Comparison of ENCODE assay signal across 9 cellular contexts in the genomic region with DNA sequence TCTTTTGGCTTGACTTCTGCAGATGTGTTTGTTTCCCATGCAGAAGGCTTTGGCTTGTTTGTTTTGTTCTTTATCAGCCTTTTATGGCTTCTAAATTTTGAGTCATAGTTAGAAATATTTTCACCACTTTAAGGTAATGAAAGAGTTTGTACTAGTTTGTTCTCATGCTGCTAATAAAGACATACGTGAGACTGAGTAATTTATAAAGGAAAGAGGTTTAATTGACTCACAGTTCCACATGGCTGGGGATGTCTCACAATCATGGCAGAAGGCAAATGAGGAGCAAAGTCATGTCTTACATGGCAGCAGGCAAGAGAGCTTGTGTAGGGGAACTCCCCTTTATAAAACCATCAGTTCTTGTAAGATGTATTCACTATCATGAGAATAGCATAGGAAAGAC. TPM values are rescaled to one million over a fixed set of nuclear protein-coding genes. Genes with fewer than 3 reads are reported as not detected.
DNase-seq lines count a peak whose midpoint lies in the region; ATAC-seq, FAIRE-seq and TF ChIP-seq lines count a peak whose summit lies in the region.
"Not testable (repeated sequence)": the region's sequence is repeated elsewhere in the genome, so short reads cannot be mapped to it uniquely, and the experiment has no call there.
"Had no signal": no experiment of that assay in that cellular context is flagged by ENCODE, and none has a peak within 500 bp of the region (broad histone marks: within the 10 kb centered on the region; RNA-seq: fewer than 3 reads in every experiment).

No MANE protein-coding gene starts in this region.

- peak overlapping the region; percentile 2 for H3K27ac Mint-ChIP-seq in activated CD4-positive, alpha-beta T cell treated with anti-CD3 and anti-CD28 coated beads, Interleukin-2, amount 10 ng/mL, durations not matched to agents 24 days and 14 days
- peak overlapping the region; percentile 74 for H3K27ac Mint-ChIP-seq in activated T-helper 17 cell treated with anti-CD3 and anti-CD28 coated beads, Interleukin-2, amount 50 U/mL, for 72 hours
- peak overlapping the region; percentile 26 for H3K27ac Mint-ChIP-seq in activated naive CD8-positive, alpha-beta T cell treated with anti-CD3 and anti-CD28 coated beads for 36 hours
- H3K27ac Mint-ChIP-seq in stimulated activated effector memory CD8-positive, alpha-beta T cell treated with anti-CD3 and anti-CD28 coated beads, Interleukin-12 subunit alpha, Interleukin-12 subunit beta, amount 100 ng/mL, for 72 hours = peak overlapping the region; percentile 12

- H3K4me3 ChIP-seq in Panc1 (ENCODE audit: low read depth in 2 of 2, low read length in 2 of 2) = not testable (repeated sequence)

- not testable (repeated sequence) for FAIRE-seq in GM12891 (lab: Jason Lieb, UNC)

- CTCF ChIA-PET in Panc1 (lab: Charles Lee) = not testable (repeated sequence)

- H3K4me3 Mint-ChIP-seq in activated CD4-positive, alpha-beta T cell treated with anti-CD3 and anti-CD28 coated beads, Interleukin-2, amount 10 ng/mL, durations not matched to agents 24 days and 14 days; activated naive CD8-positive, alpha-beta T cell treated with anti-CD3 and anti-CD28 coated beads for 36 hours: not testable (repeated sequence)
- peak overlapping the region; percentile 34 for H3K4me3 Mint-ChIP-seq in activated T-helper 17 cell treated with anti-CD3 and anti-CD28 coated beads, Interleukin-2, amount 50 U/mL, for 72 hours
- H3K4me3 Mint-ChIP-seq in stimulated activated effector memory CD8-positive, alpha-beta T cell treated with anti-CD3 and anti-CD28 coated beads, Interleukin-12 subunit alpha, Interleukin-12 subunit beta, amount 100 ng/mL, for 72 hours = peak overlapping the region; percentile 8

- H3K9me3 ChIP-seq in Panc1 (ENCODE audit: control insufficient read depth, insufficient read depth, low read depth, low read length) = not testable (repeated sequence)

- in situ Hi-C loops in Panc1 (cut with HindIII; ENCODE audit: low pct_unique_long_range_greater_than_20kb, low sequenced_read_pairs) = not testable (repeated sequence)

- H3K9me3 Mint-ChIP-seq in activated CD4-positive, alpha-beta T cell treated with anti-CD3 and anti-CD28 coated beads, Interleukin-2, amount 10 ng/mL, durations not matched to agents 24 days and 14 days; activated T-helper 17 cell treated with anti-CD3 and anti-CD28 coated beads, Interleukin-2, amount 50 U/mL, for 72 hours; activated naive CD8-positive, alpha-beta T cell treated with anti-CD3 and anti-CD28 coated beads for 36 hours; stimulated activated effector memory CD8-positive, alpha-beta T cell treated with anti-CD3 and anti-CD28 coated beads, Interleukin-12 subunit alpha, Interleukin-12 subunit beta, amount 100 ng/mL, for 72 hours: not testable (repeated sequence)

- not testable (repeated sequence) for H3K4me1 Mint-ChIP-seq in activated CD4-positive, alpha-beta T cell treated with anti-CD3 and anti-CD28 coated beads, Interleukin-2, amount 10 ng/mL, durations not matched to agents 24 days and 14 days
- peaks cover 21% of the 10 kb centered on the region for H3K4me1 Mint-ChIP-seq in activated T-helper 17 cell treated with anti-CD3 and anti-CD28 coated beads, Interleukin-2, amount 50 U/mL, for 72 hours
- peaks cover 14% of the 10 kb centered on the region for H3K4me1 Mint-ChIP-seq in activated naive CD8-positive, alpha-beta T cell treated with anti-CD3 and anti-CD28 coated beads for 36 hours
- peaks cover 39% of the 10 kb centered on the region for H3K4me1 Mint-ChIP-seq in stimulated activated effector memory CD8-positive, alpha-beta T cell treated with anti-CD3 and anti-CD28 coated beads, Interleukin-12 subunit alpha, Interleukin-12 subunit beta, amount 100 ng/mL, for 72 hours

- not testable (repeated sequence) for H3K4me1 ChIP-seq in Panc1 (ENCODE audit: control insufficient read depth, insufficient read depth, low read length)

- TF ChIP-seq CTCF in Panc1 (IDR thresholded peaks at IDR 0.05) = not testable (repeated sequence)

- not testable (repeated sequence) for DNase-seq in GM12891 (ENCODE audit: insufficient read length, low spot score); Panc1 (ENCODE audit: low read depth, low spot score); activated CD4-positive, alpha-beta T cell treated with anti-CD3 and anti-CD28 coated beads, Interleukin-2, amount 10 ng/mL, durations not matched to agents 24 days and 14 days; activated naive CD8-positive, alpha-beta T cell treated with anti-CD3 and anti-CD28 coated beads for 36 hours; epithelial cell of prostate (ENCODE audit: low read depth, low spot score); stimulated activated effector memory CD8-positive, alpha-beta T cell treated with anti-CD3 and anti-CD28 coated beads, Interleukin-12 subunit alpha, Interleukin-12 subunit beta, amount 100 ng/mL, for 72 hours (ENCODE audit: low spot score in 2 of 2)

- POLR2A ChIA-PET in Panc1 (lab: Charles Lee) = interaction anchor here (0.7 to 0.8 kb wide), 2 partner anchors 32 to 108 kb away, joined by 3 to 5 read pairs; no protein-coding TSS in a partner anchor

- not testable (repeated sequence) for H3K27me3 Mint-ChIP-seq in activated CD4-positive, alpha-beta T cell treated with anti-CD3 and anti-CD28 coated beads, Interleukin-2, amount 10 ng/mL, durations not matched to agents 24 days and 14 days; activated T-helper 17 cell treated with anti-CD3 and anti-CD28 coated beads, Interleukin-2, amount 50 U/mL, for 72 hours; activated naive CD8-positive, alpha-beta T cell treated with anti-CD3 and anti-CD28 coated beads for 36 hours

- peak; percentile 47 for ATAC-seq in Panc1
- peak; percentile 72 for ATAC-seq in activated T-helper 17 cell treated with anti-CD3 and anti-CD28 coated beads, Interleukin-2, amount 50 U/mL, for 72 hours (replicated peaks)
- ATAC-seq in stimulated activated effector memory CD8-positive, alpha-beta T cell treated with anti-CD3 and anti-CD28 coated beads, Interleukin-12 subunit alpha, Interleukin-12 subunit beta, amount 100 ng/mL, for 72 hours = peak; percentile 87

- intact Hi-C loops in Panc1 (cut with micrococcal nuclease; ENCODE audit: unreplicated experiment); activated CD4-positive, alpha-beta T cell treated with anti-CD3 and anti-CD28 coated beads, Interleukin-2, amount 10 ng/mL, durations not matched to agents 24 days and 14 days (cut with micrococcal nuclease): not testable (repeated sequence)

- not testable (repeated sequence) for H3K36me3 ChIP-seq in Panc1 (ENCODE audit: control insufficient read depth, insufficient read depth, low read length)

- not testable (repeated sequence) for TF ChIP-seq POLR2A in GM12891 (IDR thresholded peaks at IDR 0.05; ENCODE audit: low read depth, low read length)

- not testable (repeated sequence) for BruUV-seq in Panc1 (replicated peaks; lab: Mats Ljungman, UMichigan)

- H3K27ac ChIP-seq in Panc1 (ENCODE audit: low read length) = not testable (repeated sequence)
- H3K27ac ChIP-seq in epithelial cell of prostate = peak overlapping the region; percentile 68

- H3K27me3 ChIP-seq in Panc1 (ENCODE audit: control insufficient read depth, insufficient read depth, low read length) = not testable (repeated sequence)

- H3K36me3 Mint-ChIP-seq in activated CD4-positive, alpha-beta T cell treated with anti-CD3 and anti-CD28 coated beads, Interleukin-2, amount 10 ng/mL, durations not matched to agents 24 days and 14 days (ENCODE audit: low read depth) = peaks cover 16% of the 10 kb centered on the region
- H3K36me3 Mint-ChIP-seq in activated T-helper 17 cell treated with anti-CD3 and anti-CD28 coated beads, Interleukin-2, amount 50 U/mL, for 72 hours (ENCODE audit: low read depth) = peaks cover 18% of the 10 kb centered on the region
- peaks cover 16% of the 10 kb centered on the region for H3K36me3 Mint-ChIP-seq in activated naive CD8-positive, alpha-beta T cell treated with anti-CD3 and anti-CD28 coated beads for 36 hours
- peaks cover 13% of the 10 kb centered on the region for H3K36me3 Mint-ChIP-seq in stimulated activated effector memory CD8-positive, alpha-beta T cell treated with anti-CD3 and anti-CD28 coated beads, Interleukin-12 subunit alpha, Interleukin-12 subunit beta, amount 100 ng/mL, for 72 hours

RNA-seq across cellular contexts. Expression of gene F11R, which starts 6.0 kb away (rescaled TPM):
- 27.8 TPM for polyA plus RNA-seq in GM12891 (2012; ENCODE audit: low read depth, missing spikeins)
- total RNA-seq in Panc1 (2021; ENCODE audit: unreplicated experiment) = 63.0 TPM
- 35.3 TPM for polyA plus RNA-seq in Panc1 (2012; ENCODE audit: insufficient read length)
- total RNA-seq in activated CD4-positive, alpha-beta T cell treated with anti-CD3 and anti-CD28 coated beads, Interleukin-2, amount 10 ng/mL, durations not matched to agents 24 days and 14 days = 9.1 and 21.4 TPM in 2 replicates
- 100 to 1,000 TPM in 1 of 2 donors, 10 to 100 TPM in 1; 13.0 to 110 TPM for total RNA-seq in activated T-helper 17 cell treated with anti-CD3 and anti-CD28 coated beads, Interleukin-2, amount 50 U/mL, for 72 hours
- 10 to 100 TPM; 12.8 to 13.4 TPM for total RNA-seq in activated naive CD8-positive, alpha-beta T cell treated with anti-CD3 and anti-CD28 coated beads for 36 hours

RNA-seq across cellular contexts. Expression of gene TSTD1, which starts 11.8 kb away (rescaled TPM):
- polyA plus RNA-seq in GM12891 (2012; ENCODE audit: low read depth, missing spikeins) = 157 TPM
- 20.1 TPM for total RNA-seq in Panc1 (2021; ENCODE audit: unreplicated experiment)
- 32.0 TPM for polyA plus RNA-seq in Panc1 (2012; ENCODE audit: insufficient read length)
- total RNA-seq in activated CD4-positive, alpha-beta T cell treated with anti-CD3 and anti-CD28 coated beads, Interleukin-2, amount 10 ng/mL, durations not matched to agents 24 days and 14 days = 41.7 and 49.7 TPM in 2 replicates
- 100 to 1,000 TPM in 1 of 2 donors, 10 to 100 TPM in 1; 38.7 to 119 TPM for total RNA-seq in activated T-helper 17 cell treated with anti-CD3 and anti-CD28 coated beads, Interleukin-2, amount 50 U/mL, for 72 hours
- total RNA-seq in activated naive CD8-positive, alpha-beta T cell treated with anti-CD3 and anti-CD28 coated beads for 36 hours = 10 to 100 TPM; 44.8 to 45.7 TPM
- total RNA-seq: G401, HT1080 had no signal

RNA-seq across cellular contexts. Expression of gene USF1, which starts 18.8 kb away (rescaled TPM):
- 47.6 TPM for polyA plus RNA-seq in GM12891 (2012; ENCODE audit: low read depth, missing spikeins)
- 57.7 TPM for total RNA-seq in Panc1 (2021; ENCODE audit: unreplicated experiment)
- 46.2 TPM for polyA plus RNA-seq in Panc1 (2012; ENCODE audit: insufficient read length)
- total RNA-seq in activated CD4-positive, alpha-beta T cell treated with anti-CD3 and anti-CD28 coated beads, Interleukin-2, amount 10 ng/mL, durations not matched to agents 24 days and 14 days = 46.5 and 48.6 TPM in 2 replicates
- total RNA-seq in activated T-helper 17 cell treated with anti-CD3 and anti-CD28 coated beads, Interleukin-2, amount 50 U/mL, for 72 hours = 10 to 100 TPM; 51.6 to 66.9 TPM
- 10 to 100 TPM; 57.0 to 62.0 TPM for total RNA-seq in activated naive CD8-positive, alpha-beta T cell treated with anti-CD3 and anti-CD28 coated beads for 36 hours

RNA-seq across cellular contexts. Expression of gene ARHGAP30, which starts 42.7 kb away (rescaled TPM):
- 78.2 TPM for polyA plus RNA-seq in GM12891 (2012; ENCODE audit: low read depth, missing spikeins)
- 0.36 TPM for total RNA-seq in Panc1 (2021; ENCODE audit: unreplicated experiment)
- polyA plus RNA-seq in Panc1 (2012; ENCODE audit: insufficient read length) = not detected
- total RNA-seq in activated CD4-positive, alpha-beta T cell treated with anti-CD3 and anti-CD28 coated beads, Interleukin-2, amount 10 ng/mL, durations not matched to agents 24 days and 14 days = 134 and 139 TPM in 2 replicates
- total RNA-seq in activated T-helper 17 cell treated with anti-CD3 and anti-CD28 coated beads, Interleukin-2, amount 50 U/mL, for 72 hours = 100 to 1,000 TPM; 180 to 207 TPM
- total RNA-seq in activated naive CD8-positive, alpha-beta T cell treated with anti-CD3 and anti-CD28 coated beads for 36 hours = 100 to 1,000 TPM; 146 to 157 TPM

Comparison
In these comparisons a context has a peak if more than half of its experiments do, and no peak if none do; other contexts are left out.
1. H3K27ac Mint-ChIP-seq: peak in every context shown above with its lines; median percentile 74 in activated T-helper 17 cell treated with anti-CD3 and anti-CD28 coated beads, Interleukin-2, amount 50 U/mL, for 72 hours; 26 in activated naive CD8-positive, alpha-beta T cell treated with anti-CD3 and anti-CD28 coated beads for 36 hours; 12 in stimulated activated effector memory CD8-positive, alpha-beta T cell treated with anti-CD3 and anti-CD28 coated beads, Interleukin-12 subunit alpha, Interleukin-12 subunit beta, amount 100 ng/mL, for 72 hours; 2 in activated CD4-positive, alpha-beta T cell treated with anti-CD3 and anti-CD28 coated beads, Interleukin-2, amount 10 ng/mL, durations not matched to agents 24 days and 14 days.